8 cellular contexts compared by ENCODE assay signal in genomic region chr12:51270067-51270846, GRCh38. TPM values are rescaled to one million over a fixed set of nuclear protein-coding genes. Genes with fewer than 3 reads are reported as not detected.
A peak's percentile ranks its signal among the peaks of the same experiment; 100 is the strongest.
DNase-seq lines count a peak whose midpoint lies in the region; ATAC-seq and TF ChIP-seq lines count a peak whose summit lies in the region.

SMAGP (minus strand) TSS chr12:51270415; CDS start chr12:51269278, 1,137 bp downstream.

- peak within 1 kb of the TSS; percentile 77 for H3K4me3 ChIP-seq in psoas muscle

- DNase-seq in Ammon's horn (ENCODE audit: low spot score) (peak; percentile 12), RPMI8226 (peak; percentile 85), cardiac septum (ENCODE audit: low spot score) (peak; percentile 81), psoas muscle (peak; percentile 52 to 68)
- peak; percentile 67 for DNase-seq in activated naive CD8-positive, alpha-beta T cell treated with anti-CD3 and anti-CD28 coated beads for 36 hours

- 0 to 1% (median 1%) methylated on average over 50 to 79 of the region's 79 CpGs for WGBS in psoas muscle, 3 donors

- H3K9me3 ChIP-seq in psoas muscle = no peaks in the 10 kb centered on the region

- peaks cover 11% of the 10 kb centered on the region for H3K27me3 Mint-ChIP-seq in activated naive CD8-positive, alpha-beta T cell treated with anti-CD3 and anti-CD28 coated beads for 36 hours

- H3K36me3 ChIP-seq in psoas muscle (ENCODE audit: insufficient read depth in 1 of 2, low read depth in 1 of 2) = no peaks in the 10 kb centered on the region

- peaks cover 3% of the 10 kb centered on the region for H3K36me3 Mint-ChIP-seq in activated naive CD8-positive, alpha-beta T cell treated with anti-CD3 and anti-CD28 coated beads for 36 hours

- H3K27me3 ChIP-seq in psoas muscle (ENCODE audit: insufficient read depth in 3 of 3, low read length in 2 of 3) = peaks cover 0 to 29% (median 0%) of the 10 kb centered on the region in 3 donors

- intact Hi-C loops in cardiac septum (cut with DNase I) = no loop called here
- intact Hi-C loops in psoas muscle (cut with DNase I) = loop anchor here in 1 of 2 donors (5.0 kb wide), 1 partner anchor 262 kb away; no protein-coding TSS in a partner anchor

- H3K9me3 Mint-ChIP-seq in activated naive CD8-positive, alpha-beta T cell treated with anti-CD3 and anti-CD28 coated beads for 36 hours = peaks cover 2% of the 10 kb centered on the region

- peak within 1 kb of the TSS; percentile 31 for H3K27ac Mint-ChIP-seq in activated naive CD8-positive, alpha-beta T cell treated with anti-CD3 and anti-CD28 coated beads for 36 hours

- peaks cover 24% of the 10 kb centered on the region for H3K4me1 Mint-ChIP-seq in activated naive CD8-positive, alpha-beta T cell treated with anti-CD3 and anti-CD28 coated beads for 36 hours

- ATAC-seq in GM19324 (IDR thresholded peaks at IDR 0.05; ENCODE audit: low FRiP score, unreplicated experiment) = peak; percentile 70
- peak; percentile 60 for ATAC-seq in HG03460 (IDR thresholded peaks at IDR 0.05; ENCODE audit: unreplicated experiment)
- peak; percentile 64 to 75 (median 70) for ATAC-seq in psoas muscle
- no peak for ATAC-seq in GM18520 (IDR thresholded peaks at IDR 0.05; ENCODE audit: unreplicated experiment)

- peak within 1 kb of the TSS; percentile 81 for H3K4me3 Mint-ChIP-seq in activated naive CD8-positive, alpha-beta T cell treated with anti-CD3 and anti-CD28 coated beads for 36 hours

- no peaks in the 10 kb centered on the region for H3K4me1 ChIP-seq in psoas muscle

- no peak for TF ChIP-seq CTCF in psoas muscle (IDR thresholded peaks at IDR 0.05)

- peak within 1 kb of the TSS; percentile 36 for H3K27ac ChIP-seq in psoas muscle

RNA-seq across cellular contexts. Expression of gene SMAGP, which starts in this region (rescaled TPM):
- 1 to 10 TPM in 1 of 2 experiments, under 1 TPM in 1; 0.64 to 1.3 TPM for total RNA-seq in activated naive CD8-positive, alpha-beta T cell treated with anti-CD3 and anti-CD28 coated beads for 36 hours
- 4.4 TPM for total RNA-seq in cardiac septum
- 1 to 10 TPM; 1.8 to 2.9 (median 2.2) TPM for total RNA-seq in psoas muscle
- polyA plus RNA-seq in psoas muscle = 1 to 10 TPM; 2.1 to 5.2 (median 2.4) TPM

Comparison
In these comparisons a context has a peak if more than half of its experiments do, and no peak if none do; other contexts are left out.
1. DNase-seq: peak in every context shown above with its lines; median percentile 85 in RPMI8226; 81 in cardiac septum; 67 in activated naive CD8-positive, alpha-beta T cell treated with anti-CD3 and anti-CD28 coated beads for 36 hours; 60 in psoas muscle; 12 in Ammon's horn.